ENCODE assay signal across 16 cellular contexts in genomic region chr20:63351811-63352591, GRCh38. TPM values are rescaled to one million over a fixed set of nuclear protein-coding genes. Genes with fewer than 3 reads are reported as not detected.
DNase-seq lines count a peak whose midpoint lies in the region; ATAC-seq and TF ChIP-seq lines count a peak whose summit lies in the region.
"Had no signal": no experiment of that assay in that cellular context is flagged by ENCODE, and none has a peak within 500 bp of the region (broad histone marks: within the 10 kb centered on the region; RNA-seq: fewer than 3 reads in every experiment).

No MANE protein-coding gene starts in this region.

- in situ Hi-C loops in brain microvascular endothelial cell (cut with HindIII; ENCODE audit: low pct_ligation_motif_present, low sequenced_read_pairs): no loop called here

- TF ChIP-seq CTCF in heart left ventricle (IDR thresholded peaks at IDR 0.05): no peak
- no peak for TF ChIP-seq CTCF in osteoblast (IDR thresholded peaks at IDR 0.05; ENCODE audit: extremely low read depth, low read depth, low read length)
- TF ChIP-seq CTCF in brain microvascular endothelial cell (IDR thresholded peaks at IDR 0.05; ENCODE audit: low read depth, low read length, missing control alignments): no peak

- H3K4me1 ChIP-seq in heart left ventricle: peaks cover 0 to 18% (median 6%) of the 10 kb centered on the region in 12 donors
- no peaks in the 10 kb centered on the region for H3K4me1 ChIP-seq in osteoblast (ENCODE audit: insufficient read depth, low read length)

- H4K20me1 ChIP-seq in osteoblast (ENCODE audit: insufficient read depth, low read length): no peaks in the 10 kb centered on the region

- H3K4me3 ChIP-seq in heart left ventricle (no peak overlapping the region), osteoblast (ENCODE audit: insufficient read depth, low read length) (no peak overlapping the region), brain microvascular endothelial cell (ENCODE audit: low read depth, low read length) (no peak overlapping the region)
- H3K4me3 ChIP-seq: testis had no signal

- peaks cover 0 to 4% (median 0%) of the 10 kb centered on the region in 9 donors for H3K27me3 ChIP-seq in heart left ventricle
- no peaks in the 10 kb centered on the region for H3K27me3 ChIP-seq in osteoblast (ENCODE audit: insufficient read depth, low read length)
- H3K27me3 ChIP-seq in brain microvascular endothelial cell (replicated peaks): no peaks in the 10 kb centered on the region
- H3K27me3 ChIP-seq: testis had no signal

- no peak overlapping the region for H2AFZ ChIP-seq in osteoblast (ENCODE audit: low read length)

- WGBS in heart left ventricle, 4 donors: 25 to 36% (median 29%) methylated on average over 21 to 28 of the region's 28 CpGs

- ATAC-seq in heart left ventricle (peak; percentile 36 to 74 (median 45)), GM19395 (IDR thresholded peaks at IDR 0.05; ENCODE audit: unreplicated experiment) (no peak), HG03196 (IDR thresholded peaks at IDR 0.05; ENCODE audit: unreplicated experiment) (no peak)

- no peak overlapping the region for H3K4me2 ChIP-seq in osteoblast (ENCODE audit: insufficient read depth, low read length)

- DNase-seq in NCI-H1436 (lab: John Stamatoyannopoulos, UW): peak; percentile 25
- DNase-seq in NCI-H1436 treated with DMSO at 0.1 percent for 48 hours (lab: John Stamatoyannopoulos, UW): no peak
- DNase-seq in NCI-H345 (lab: John Stamatoyannopoulos, UW): peak; percentile 69
- peak in 2 of 5 donors; percentile 75 to 82 for DNase-seq in heart left ventricle
- DNase-seq in osteoblast (ENCODE audit: insufficient read length, low spot score, missing footprints): peak; percentile 85
- DNase-seq in brain microvascular endothelial cell: no peak
- DNase-seq: activated CD8-positive, alpha-beta memory T cell treated with anti-CD3 and anti-CD28 coated beads, Interleukin-2, amount 50 U/mL, for 48 hours; DND-41; effector CD4-positive, alpha-beta T cell; MV-4-11; testis had no signal

- H3K9me3 ChIP-seq in heart left ventricle (no peaks in the 10 kb centered on the region), osteoblast (ENCODE audit: low read depth, low read length) (no peaks in the 10 kb centered on the region)
- H3K9me3 ChIP-seq: testis had no signal

- intact Hi-C loops in heart left ventricle (cut with DNase I): no loop called here

- H3K36me3 ChIP-seq in heart left ventricle (no peaks in the 10 kb centered on the region), osteoblast (ENCODE audit: insufficient read depth, low read length) (no peaks in the 10 kb centered on the region), brain microvascular endothelial cell (replicated peaks) (no peaks in the 10 kb centered on the region)

- TF ChIP-seq POLR2A in heart left ventricle (IDR thresholded peaks at IDR 0.05): no peak

- H3K27ac ChIP-seq in heart left ventricle (peak overlapping the region in 1 of 12 donors; percentile 7), osteoblast (ENCODE audit: low read depth, low read length) (no peak overlapping the region), brain microvascular endothelial cell (no peak overlapping the region)
- H3K27ac ChIP-seq: RWPE1, testis had no signal

- H3K79me2 ChIP-seq in osteoblast (ENCODE audit: insufficient read depth, low read length): no peaks in the 10 kb centered on the region

RNA-seq across cellular contexts. Expression of gene CHRNA4, which starts 9.1 kb away (rescaled TPM):
- total RNA-seq in heart left ventricle (1 to 10 TPM in 2 of 9 donors, under 1 TPM in 2, not detected in 5; 0.16 to 1.5 (median 0.81) TPM), osteoblast (not detected in 2 replicates)
- under 1 TPM; 0.06 to 0.23 TPM for polyA plus RNA-seq in heart left ventricle
- total RNA-seq: mesenteric fat pad, renal cortical epithelial cell had no signal

RNA-seq across cellular contexts. Expression of gene COL20A1, which starts 59.0 kb away (rescaled TPM):
- not detected for total RNA-seq in heart left ventricle
- polyA plus RNA-seq in heart left ventricle: not detected
- not detected in 2 replicates for total RNA-seq in osteoblast
- total RNA-seq: mesenteric fat pad, renal cortical epithelial cell had no signal

Comparison
In these comparisons a context has a peak if more than half of its experiments do, and no peak if none do; other contexts are left out.
1. DNase-seq: peak in NCI-H1436 (single experiment), NCI-H345 (single experiment) and osteoblast (single experiment); none in NCI-H1436 treated with DMSO at 0.1 percent for 48 hours (single experiment) and brain microvascular endothelial cell (single experiment).
2. ATAC-seq: peak in heart left ventricle (4 of 4); none in GM19395 (single experiment) and HG03196 (single experiment).